Comparison of ENCODE assay signal across 19 cellular contexts in the genomic region with DNA sequence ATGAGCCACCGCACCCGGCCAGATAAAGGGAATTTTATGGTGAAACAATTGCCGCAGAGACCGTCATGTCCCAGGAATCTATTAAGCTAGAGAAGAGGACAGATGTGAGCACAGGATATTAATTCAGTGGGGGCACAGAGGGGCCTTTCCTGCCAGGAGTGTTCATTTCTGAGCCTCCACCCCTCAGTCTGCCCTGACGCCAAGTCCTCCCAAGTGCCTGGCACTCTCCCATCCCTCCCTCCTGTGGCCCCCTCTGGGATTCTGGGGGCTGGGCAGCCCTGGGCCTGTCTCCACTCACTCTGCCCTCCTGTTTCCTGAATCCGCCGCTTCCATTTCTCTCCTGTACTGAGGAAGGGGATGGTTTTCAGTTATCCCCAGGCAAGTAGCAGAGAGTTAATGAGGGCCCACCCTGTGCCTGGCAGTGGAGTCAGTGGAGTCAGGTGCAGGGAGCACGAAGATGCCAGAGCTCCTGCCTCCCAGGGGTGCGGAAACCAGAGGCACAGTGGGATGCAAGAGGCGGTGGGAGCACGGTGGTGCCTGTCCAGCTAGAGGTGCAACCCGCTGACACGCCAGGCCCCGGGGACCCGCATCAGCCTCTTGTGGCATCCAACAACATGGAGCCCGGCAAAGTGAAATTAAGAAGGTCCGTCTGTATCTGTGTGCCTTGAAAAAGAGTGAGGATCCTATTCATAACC.
DNase-seq lines count a peak whose midpoint lies in the region; FAIRE-seq and TF ChIP-seq lines count a peak whose summit lies in the region.
"Had no signal": no experiment of that assay in that cellular context is flagged by ENCODE, and none has a peak within 500 bp of the region (broad histone marks: within the 10 kb centered on the region; RNA-seq: fewer than 3 reads in every experiment).

No MANE protein-coding gene starts in this region.

- DNase-seq in NCI-H1694 (lab: John Stamatoyannopoulos, UW) (peak; percentile 7), NCI-H1694 treated with DMSO at 0.1 percent for 48 hours (lab: John Stamatoyannopoulos, UW) (no peak), kidney (peak; percentile 45), posterior vena cava (ENCODE audit: low spot score) (peak; percentile 62), GF-D8 (lab: John Stamatoyannopoulos, UW) (no peak)
- no peak for DNase-seq in activated CD4-positive, alpha-beta memory T cell treated with anti-CD3 and anti-CD28 coated beads, Interleukin-2, amount 10 ng/mL, durations not matched to agents 7 days and 5 days
- no peak for DNase-seq in activated T-helper 1 cell treated with anti-CD3 and anti-CD28 coated beads, Interleukin-12 subunit alpha, Interleukin-12 subunit beta, Interleukin-2, Interleukin-4 antibody, amounts not matched to agents 30 ng/mL and 10 ng/mL and 1 ng/mL, durations not matched to agents 14 hours and 24 hours and 36 hours (ENCODE audit: low spot score)
- DNase-seq: 8988T; Calu3; CD8-positive, alpha-beta T cell; NCI-H1105; NCI-H2107; NCI-H2227 treated with DMSO at 0.1 percent for 48 hours; NCI-H526 had no signal

- no peaks in the 10 kb centered on the region for H4K20me1 ChIP-seq in BLaER1 treated with 17β-estradiol and CSF1 and Interleukin-3, amounts not matched to agents 10 nM and 100 nM

- peak overlapping the region; percentile 54 to 74 (median 64); a peak in 21 of 22 replicates for H3K4me2 ChIP-seq in BLaER1 treated with 17β-estradiol and CSF1 and Interleukin-3, amounts not matched to agents 10 nM and 100 nM

- TF ChIP-seq CTCF in kidney (IDR thresholded peaks at IDR 0.05; ENCODE audit: borderline replicate concordance, extremely low read depth, insufficient read depth): no peak

- POLR2A ChIA-PET in activated CD4-positive, alpha-beta memory T cell treated with anti-CD3 and anti-CD28 coated beads, Interleukin-2, amount 10 ng/mL, durations not matched to agents 7 days and 5 days (lab: Charles Lee): no interaction called here

- H3K27ac Mint-ChIP-seq in activated CD4-positive, alpha-beta memory T cell treated with anti-CD3 and anti-CD28 coated beads, Interleukin-2, amount 10 ng/mL, durations not matched to agents 7 days and 5 days: no peak overlapping the region
- no peak overlapping the region for H3K27ac Mint-ChIP-seq in activated T-helper 1 cell treated with anti-CD3 and anti-CD28 coated beads, Interleukin-12 subunit alpha, Interleukin-12 subunit beta, Interleukin-2, Interleukin-4 antibody, amounts not matched to agents 30 ng/mL and 10 ng/mL and 1 ng/mL, durations not matched to agents 14 hours and 24 hours and 36 hours
- H3K27ac Mint-ChIP-seq: CD8-positive, alpha-beta T cell had no signal

- intact Hi-C loops in kidney (cut with DNase I): no loop called here
- intact Hi-C loops in posterior vena cava (cut with DNase I): no loop called here
- intact Hi-C loops in activated T-helper 1 cell treated with anti-CD3 and anti-CD28 coated beads, Interleukin-12 subunit alpha, Interleukin-12 subunit beta, Interleukin-2, Interleukin-4 antibody, amounts not matched to agents 30 ng/mL and 10 ng/mL and 1 ng/mL, durations not matched to agents 14 hours and 24 hours and 36 hours (cut with micrococcal nuclease): no loop called here

- no peaks in the 10 kb centered on the region for H3K4me1 Mint-ChIP-seq in activated CD4-positive, alpha-beta memory T cell treated with anti-CD3 and anti-CD28 coated beads, Interleukin-2, amount 10 ng/mL, durations not matched to agents 7 days and 5 days
- no peaks in the 10 kb centered on the region for H3K4me1 Mint-ChIP-seq in activated T-helper 1 cell treated with anti-CD3 and anti-CD28 coated beads, Interleukin-12 subunit alpha, Interleukin-12 subunit beta, Interleukin-2, Interleukin-4 antibody, amounts not matched to agents 30 ng/mL and 10 ng/mL and 1 ng/mL, durations not matched to agents 14 hours and 24 hours and 36 hours (ENCODE audit: low read depth)

- peaks cover 5 to 22% (median 11%) of the 10 kb centered on the region in 11 experiments; a peak in 20 of 22 replicates for H3K9me3 ChIP-seq in BLaER1 treated with 17β-estradiol and CSF1 and Interleukin-3, amounts not matched to agents 10 nM and 100 nM (replicated peaks in 1 of 11)
- no peaks in the 10 kb centered on the region for H3K9me3 ChIP-seq in kidney (ENCODE audit: control insufficient read depth in 1 of 2, low read length in 2 of 2)

- no peaks in the 10 kb centered on the region for H3K36me3 Mint-ChIP-seq in activated CD4-positive, alpha-beta memory T cell treated with anti-CD3 and anti-CD28 coated beads, Interleukin-2, amount 10 ng/mL, durations not matched to agents 7 days and 5 days (ENCODE audit: low read depth)
- H3K36me3 Mint-ChIP-seq in activated T-helper 1 cell treated with anti-CD3 and anti-CD28 coated beads, Interleukin-12 subunit alpha, Interleukin-12 subunit beta, Interleukin-2, Interleukin-4 antibody, amounts not matched to agents 30 ng/mL and 10 ng/mL and 1 ng/mL, durations not matched to agents 14 hours and 24 hours and 36 hours (ENCODE audit: low read depth): no peaks in the 10 kb centered on the region
- H3K36me3 Mint-ChIP-seq: CD8-positive, alpha-beta T cell had no signal

- no peak overlapping the region for H3K4me3 Mint-ChIP-seq in activated CD4-positive, alpha-beta memory T cell treated with anti-CD3 and anti-CD28 coated beads, Interleukin-2, amount 10 ng/mL, durations not matched to agents 7 days and 5 days
- no peak overlapping the region for H3K4me3 Mint-ChIP-seq in activated T-helper 1 cell treated with anti-CD3 and anti-CD28 coated beads, Interleukin-12 subunit alpha, Interleukin-12 subunit beta, Interleukin-2, Interleukin-4 antibody, amounts not matched to agents 30 ng/mL and 10 ng/mL and 1 ng/mL, durations not matched to agents 14 hours and 24 hours and 36 hours
- H3K4me3 Mint-ChIP-seq: CD8-positive, alpha-beta T cell had no signal

- H3K36me3 ChIP-seq in BLaER1 treated with 17β-estradiol and CSF1 and Interleukin-3, amounts not matched to agents 10 nM and 100 nM: no peaks in the 10 kb centered on the region
- no peaks in the 10 kb centered on the region for H3K36me3 ChIP-seq in kidney (ENCODE audit: control insufficient read depth in 1 of 2, insufficient read depth in 2 of 2, low read length in 2 of 2)

- H3K9ac ChIP-seq in BLaER1 treated with 17β-estradiol and CSF1 and Interleukin-3, amounts not matched to agents 10 nM and 100 nM: peak overlapping the region in 6 of 11 experiments; percentile 2 to 34 (median 14); a peak in 3 of 22 replicates
- no peak overlapping the region for H3K9ac ChIP-seq in kidney (ENCODE audit: low read length in 2 of 2)

- H3K27me3 ChIP-seq in BLaER1 treated with 17β-estradiol and CSF1 and Interleukin-3, amounts not matched to agents 10 nM and 100 nM: no peaks in the 10 kb centered on the region

- CTCF ChIA-PET in activated CD4-positive, alpha-beta memory T cell treated with anti-CD3 and anti-CD28 coated beads, Interleukin-2, amount 10 ng/mL, durations not matched to agents 7 days and 5 days (lab: Charles Lee): no interaction called here

- no peak overlapping the region for H3K27ac ChIP-seq in BLaER1 treated with 17β-estradiol and CSF1 and Interleukin-3, amounts not matched to agents 10 nM and 100 nM
- no peak overlapping the region for H3K27ac ChIP-seq in kidney (ENCODE audit: low read depth in 2 of 2, low read length in 2 of 2)
- H3K27ac ChIP-seq: SK-N-MC had no signal

- H3K4me3 ChIP-seq in BLaER1 treated with 17β-estradiol and CSF1 and Interleukin-3, amounts not matched to agents 10 nM and 100 nM: no peak overlapping the region
- no peak overlapping the region for H3K4me3 ChIP-seq in kidney (ENCODE audit: low read length in 2 of 2)
- H3K4me3 ChIP-seq: K562, SK-N-MC had no signal

- H3K27me3 Mint-ChIP-seq in activated CD4-positive, alpha-beta memory T cell treated with anti-CD3 and anti-CD28 coated beads, Interleukin-2, amount 10 ng/mL, durations not matched to agents 7 days and 5 days: no peaks in the 10 kb centered on the region
- peaks cover 6% of the 10 kb centered on the region for H3K27me3 Mint-ChIP-seq in activated T-helper 1 cell treated with anti-CD3 and anti-CD28 coated beads, Interleukin-12 subunit alpha, Interleukin-12 subunit beta, Interleukin-2, Interleukin-4 antibody, amounts not matched to agents 30 ng/mL and 10 ng/mL and 1 ng/mL, durations not matched to agents 14 hours and 24 hours and 36 hours (ENCODE audit: insufficient read depth)

- H3K4me1 ChIP-seq in BLaER1 treated with 17β-estradiol and CSF1 and Interleukin-3, amounts not matched to agents 10 nM and 100 nM: peaks cover 11 to 33% (median 25%) of the 10 kb centered on the region in 10 experiments
- H3K4me1 ChIP-seq in kidney (ENCODE audit: control insufficient read depth in 1 of 2, insufficient read depth in 1 of 2, low read depth in 1 of 2, low read length in 2 of 2): no peaks in the 10 kb centered on the region

- no peaks in the 10 kb centered on the region for H3K9me3 Mint-ChIP-seq in activated CD4-positive, alpha-beta memory T cell treated with anti-CD3 and anti-CD28 coated beads, Interleukin-2, amount 10 ng/mL, durations not matched to agents 7 days and 5 days
- no peaks in the 10 kb centered on the region for H3K9me3 Mint-ChIP-seq in activated T-helper 1 cell treated with anti-CD3 and anti-CD28 coated beads, Interleukin-12 subunit alpha, Interleukin-12 subunit beta, Interleukin-2, Interleukin-4 antibody, amounts not matched to agents 30 ng/mL and 10 ng/mL and 1 ng/mL, durations not matched to agents 14 hours and 24 hours and 36 hours
- H3K9me3 Mint-ChIP-seq: CD8-positive, alpha-beta T cell had no signal

- no peak for FAIRE-seq in kidney (lab: Jason Lieb, UNC)
- FAIRE-seq: GM12892, H54, K562 had no signal

Comparison
In these comparisons a context has a peak if more than half of its experiments do, and no peak if none do; other contexts are left out.
1. DNase-seq: peak in NCI-H1694 (single experiment), kidney (single experiment) and posterior vena cava (single experiment); none in NCI-H1694 treated with DMSO at 0.1 percent for 48 hours (single experiment), GF-D8 (single experiment), activated CD4-positive, alpha-beta memory T cell treated with anti-CD3 and anti-CD28 coated beads, Interleukin-2, amount 10 ng/mL, durations not matched to agents 7 days and 5 days (single experiment) and activated T-helper 1 cell treated with anti-CD3 and anti-CD28 coated beads, Interleukin-12 subunit alpha, Interleukin-12 subunit beta, Interleukin-2, Interleukin-4 antibody, amounts not matched to agents 30 ng/mL and 10 ng/mL and 1 ng/mL, durations not matched to agents 14 hours and 24 hours and 36 hours (single experiment).
2. H3K9ac ChIP-seq: peak in BLaER1 treated with 17β-estradiol and CSF1 and Interleukin-3, amounts not matched to agents 10 nM and 100 nM (6 of 11); none in kidney (0 of 2).